In genomic region chr3:132164469-132165092, GRCh38 we compare ENCODE assay signal across 18 cellular contexts.
DNase-seq lines count a peak whose midpoint lies in the region; ATAC-seq and TF ChIP-seq lines count a peak whose summit lies in the region.
"Had no signal": no experiment of that assay in that cellular context is flagged by ENCODE, and none has a peak within 500 bp of the region (broad histone marks: within the 10 kb centered on the region; RNA-seq: fewer than 3 reads in every experiment).

No MANE protein-coding gene starts in this region.

- ATAC-seq in omental fat pad (ENCODE audit: low FRiP score) (peak; percentile 62), GM19397 (IDR thresholded peaks at IDR 0.05; ENCODE audit: unreplicated experiment) (no peak)
- ATAC-seq: stimulated activated naive B cell treated with anti-CD40 and anti-IgM and Interleukin-4, amounts not matched to agents 10 μg/mL and 1 μg/mL and 100 μg/mL, for 72 hours had no signal

- DNase-seq in NCI-H1105 treated with DMSO at 0.1 percent for 48 hours (lab: John Stamatoyannopoulos, UW) (peak; percentile 30), NCI-H1105 (lab: John Stamatoyannopoulos, UW) (no peak), amniotic epithelial cell (ENCODE audit: low read depth) (peak; percentile 29), fibroblast of peridontal ligament (ENCODE audit: extremely low read depth) (peak; percentile 1), omental fat pad (ENCODE audit: low spot score) (no peak), hippocampal formation (lab: John Stamatoyannopoulos, UW) (no peak), GOT3 (lab: John Stamatoyannopoulos, UW) (no peak)
- DNase-seq: 8988T; activated CD4-positive, alpha-beta T cell treated with anti-CD3 and anti-CD28 coated beads, Interleukin-2, amount 10 ng/mL, durations not matched to agents 7 days and 5 days; C1 segment of cervical spinal cord; hypothalamus; kidney; NCI-H446; stimulated activated CD4-positive, alpha-beta T cell treated with anti-CD3 and anti-CD28 coated beads, Interleukin-15, amount 100 ng/mL, for 24 hours; stimulated activated naive B cell treated with anti-CD40 and anti-IgM and Interleukin-4, amounts not matched to agents 10 μg/mL and 1 μg/mL and 100 μg/mL, for 72 hours; SW 1271; tibial artery had no signal

- no peak for TF ChIP-seq CTCF in omental fat pad (IDR thresholded peaks at IDR 0.05)

Comparison
In these comparisons a context has a peak if more than half of its experiments do, and no peak if none do; other contexts are left out.
1. DNase-seq: peak in NCI-H1105 treated with DMSO at 0.1 percent for 48 hours (single experiment), amniotic epithelial cell (single experiment) and fibroblast of peridontal ligament (single experiment); none in NCI-H1105 (single experiment), omental fat pad (single experiment), hippocampal formation (0 of 2) and GOT3 (single experiment).